Comparison of ENCODE assay signal across 18 cellular contexts in genomic region chr5:178143246-178143645, GRCh38. TPM values are rescaled to one million over a fixed set of nuclear protein-coding genes. Genes with fewer than 3 reads are reported as not detected.
DNase-seq lines count a peak whose midpoint lies in the region; ATAC-seq and TF ChIP-seq lines count a peak whose summit lies in the region.
"Had no signal": no experiment of that assay in that cellular context is flagged by ENCODE, and none has a peak within 500 bp of the region (broad histone marks: within the 10 kb centered on the region; RNA-seq: fewer than 3 reads in every experiment).

No MANE protein-coding gene starts in this region.

- no peak overlapping the region for H3K27ac ChIP-seq in H9 (ENCODE audit: insufficient read length, low read depth, low read length)
- peak overlapping the region; percentile 61 for H3K27ac ChIP-seq in skeletal muscle tissue (ENCODE audit: low read depth, low read length)
- H3K27ac ChIP-seq: HL-60 had no signal

- no peak overlapping the region for H2BK120ac ChIP-seq in H9 (ENCODE audit: low read depth, low read length, poor library complexity, severe bottlenecking)

- H3K23ac ChIP-seq in H9 (ENCODE audit: insufficient read length, low read depth, low read length): no peak overlapping the region

- H3K4me2 ChIP-seq in H9 (ENCODE audit: insufficient read depth, insufficient read length, low read length): no peak overlapping the region

- no peak overlapping the region for H2AK5ac ChIP-seq in H9 (ENCODE audit: insufficient read length, low read length)

- H3K4me3 ChIP-seq in skeletal muscle tissue (ENCODE audit: low read length in 3 of 3): no peak overlapping the region
- H3K4me3 ChIP-seq: HAP-1 had no signal

- no peak overlapping the region for H4K91ac ChIP-seq in H9 (ENCODE audit: insufficient read length, low read depth, low read length)

- H3K4me1 ChIP-seq in H9 (ENCODE audit: insufficient read depth, low read length) (no peaks in the 10 kb centered on the region), skeletal muscle tissue (ENCODE audit: control insufficient read depth in 3 of 3, insufficient read depth in 3 of 3, low read length in 3 of 3) (peaks cover 9 to 16% (median 16%) of the 10 kb centered on the region in 3 donors)
- H3K4me1 ChIP-seq: BE2C, HAP-1 had no signal

- H2BK12ac ChIP-seq in H9 (ENCODE audit: insufficient read length, low read depth, low read length): no peak overlapping the region

- peak overlapping the region in 2 of 3 experiments; percentile 23 to 48; a peak in 2 of 7 replicates for H3K27ac Mint-ChIP-seq in H9
- peak overlapping the region; percentile 6 for H3K27ac Mint-ChIP-seq in T-helper 17 cell
- H3K27ac Mint-ChIP-seq in nephron: peak overlapping the region in 2 of 3 experiments; percentile 77 to 78
- H3K27ac Mint-ChIP-seq: CD8-positive, alpha-beta memory T cell had no signal

- peaks cover 47 to 52% (median 50%) of the 10 kb centered on the region in 3 donors for H3K36me3 ChIP-seq in skeletal muscle tissue (ENCODE audit: control insufficient read depth in 3 of 3, insufficient read depth in 3 of 3, low read length in 3 of 3)

- no peak overlapping the region for H2AFZ ChIP-seq in H9 (ENCODE audit: low read length)

- no peaks in the 10 kb centered on the region for H3K79me1 ChIP-seq in H9 (ENCODE audit: insufficient read depth, low read depth, low read length, poor library complexity, severe bottlenecking)

- H3K27me3 Mint-ChIP-seq in H9 (ENCODE audit: low read depth) (no peaks in the 10 kb centered on the region), T-helper 17 cell (no peaks in the 10 kb centered on the region), nephron (ENCODE audit: low read depth) (no peaks in the 10 kb centered on the region)
- H3K27me3 Mint-ChIP-seq: CD4-positive, CD25-positive, alpha-beta regulatory T cell; CD8-positive, alpha-beta memory T cell had no signal

- H3K9ac ChIP-seq in H9 (ENCODE audit: extremely low read depth, insufficient read length, low read length) (no peak overlapping the region), skeletal muscle tissue (ENCODE audit: low read depth in 1 of 3, low read length in 3 of 3) (peak overlapping the region in 1 of 3 donors; percentile 59)

- H3K4me3 Mint-ChIP-seq in H9 (no peak overlapping the region), T-helper 17 cell (no peak overlapping the region), nephron (no peak overlapping the region)
- H3K4me3 Mint-ChIP-seq: CD4-positive, CD25-positive, alpha-beta regulatory T cell; CD8-positive, alpha-beta memory T cell had no signal

- H3K9me3 Mint-ChIP-seq in H9 (no peaks in the 10 kb centered on the region), nephron (no peaks in the 10 kb centered on the region)
- H3K9me3 Mint-ChIP-seq: CD4-positive, CD25-positive, alpha-beta regulatory T cell; CD8-positive, alpha-beta memory T cell had no signal

- DNase-seq in H9 (no peak), T-helper 17 cell (no peak), MV-4-11 (lab: John Stamatoyannopoulos, UW) (no peak)
- DNase-seq in stimulated activated CD4-positive, alpha-beta T cell treated with anti-CD3 and anti-CD28 coated beads, Interleukin-4, amount 100 ng/mL, for 24 hours: no peak
- DNase-seq: ACHN; BE2C; C1 segment of cervical spinal cord; CD4-positive, CD25-positive, alpha-beta regulatory T cell; COR-L47; GOT3 had no signal

- H3K14ac ChIP-seq in H9 (ENCODE audit: insufficient read depth, low read length): no peak overlapping the region

- H2BK20ac ChIP-seq in H9 (ENCODE audit: low read depth, low read length, poor library complexity, severe bottlenecking): no peak overlapping the region

- H3K9me3 ChIP-seq in H9 (ENCODE audit: control insufficient read depth, low read depth, low read length): no peaks in the 10 kb centered on the region
- no peaks in the 10 kb centered on the region for H3K9me3 ChIP-seq in T-helper 17 cell (ENCODE audit: control insufficient read depth, low read length, poor library complexity, severe bottlenecking)
- H3K9me3 ChIP-seq in skeletal muscle tissue (ENCODE audit: control insufficient read depth in 3 of 3, low read length in 3 of 3): no peaks in the 10 kb centered on the region
- H3K9me3 ChIP-seq: BE2C, HAP-1 had no signal

- H4K8ac ChIP-seq in H9 (replicated peaks; ENCODE audit: insufficient read length, low read depth, low read length): no peak overlapping the region

- H3K23me2 ChIP-seq in H9 (ENCODE audit: insufficient read length, low read depth, low read length, poor library complexity, severe bottlenecking): no peaks in the 10 kb centered on the region

- H3K27me3 ChIP-seq in H9 (ENCODE audit: insufficient read depth, low read length): no peaks in the 10 kb centered on the region
- H3K27me3 ChIP-seq in skeletal muscle tissue (ENCODE audit: control insufficient read depth in 3 of 3, insufficient read depth in 3 of 3, low read length in 3 of 3): no peaks in the 10 kb centered on the region
- H3K27me3 ChIP-seq: BE2C had no signal

- no peak overlapping the region for H3K56ac ChIP-seq in H9 (ENCODE audit: insufficient read length, low read depth, low read length)

- no peak overlapping the region for H3K4ac ChIP-seq in H9 (ENCODE audit: low read depth, low read length)

- WGBS in H9 (ENCODE audit: extremely low coverage, insufficient read length, low lambda C conversion rate): no CpG with 5 or more reads among the region's 6 CpGs

- no peak for TF ChIP-seq CTCF in H9 (conservative IDR thresholded peaks at IDR 0.05)
- TF ChIP-seq CTCF in nephron (IDR thresholded peaks at IDR 0.05; ENCODE audit: unreplicated experiment in 3 of 3): no peak

- H2BK15ac ChIP-seq in H9 (ENCODE audit: low read depth, low read length): no peak overlapping the region

- no peak overlapping the region for H4K5ac ChIP-seq in H9 (ENCODE audit: insufficient read length, low read depth, low read length)

- H3K79me2 ChIP-seq in H9 (ENCODE audit: insufficient read depth, low read length): no peaks in the 10 kb centered on the region

- H3K36me3 Mint-ChIP-seq in H9 (ENCODE audit: insufficient read depth in 1 of 3, low read depth in 3 of 3) (peaks cover 62 to 91% (median 77%) of the 10 kb centered on the region in 3 experiments; a peak in 6 of 7 replicates), T-helper 17 cell (ENCODE audit: low read depth) (peaks cover 2% of the 10 kb centered on the region), nephron (ENCODE audit: low read depth) (peaks cover 63% of the 10 kb centered on the region)

- H2BK5ac ChIP-seq in H9 (ENCODE audit: insufficient read length, low read length): no peak overlapping the region

- no peak overlapping the region for H3T11ph ChIP-seq in H9 (ENCODE audit: low read length)

- peaks cover under 1% of the 10 kb centered on the region for H4K20me1 ChIP-seq in H9 (ENCODE audit: control insufficient read depth, insufficient read depth, insufficient read length)

- H3K4me1 Mint-ChIP-seq in H9: peaks cover 0 to 3% of the 10 kb centered on the region in 2 experiments; a peak in 1 of 4 replicates
- H3K4me1 Mint-ChIP-seq in T-helper 17 cell: peaks cover 3% of the 10 kb centered on the region
- H3K4me1 Mint-ChIP-seq in nephron: peaks cover 29% of the 10 kb centered on the region

- H3K18ac ChIP-seq in H9 (ENCODE audit: insufficient read length, low read depth, low read length): no peak overlapping the region

- ATAC-seq in T-helper 17 cell (no peak), HG03354 (IDR thresholded peaks at IDR 0.05; ENCODE audit: poor library complexity, severe bottlenecking, unreplicated experiment) (no peak)
- no peak for ATAC-seq in activated CD4-positive, CD25-positive, alpha-beta regulatory T cell treated with anti-CD3 and anti-CD28 coated beads, Interleukin-2, amount 50 U/mL, for 24 hours

RNA-seq across cellular contexts. Expression of gene NHP2, which starts 10.4 kb away (rescaled TPM):
- total RNA-seq in H9 (2021) (232 and 240 TPM in 2 replicates), T-helper 17 cell (10 to 100 TPM; 62.2 to 62.4 TPM), skeletal muscle tissue (77.8 TPM)

RNA-seq across cellular contexts. Expression of gene RMND5B, which starts 12.4 kb away (rescaled TPM):
- total RNA-seq in H9 (2021) (81.3 and 86.4 TPM in 2 replicates), T-helper 17 cell (10 to 100 TPM; 14.7 to 15.3 TPM), skeletal muscle tissue (29.2 TPM)

RNA-seq across cellular contexts. Expression of gene N4BP3, which starts 29.9 kb away (rescaled TPM):
- total RNA-seq in H9 (2021) (32.1 and 32.4 TPM in 2 replicates), T-helper 17 cell (1 to 10 TPM; 8.5 to 9.0 TPM), skeletal muscle tissue (12.0 TPM)

RNA-seq across cellular contexts. Expression of gene GMCL2, which starts 43.9 kb away (rescaled TPM):
- total RNA-seq in H9 (2021): not detected in 2 replicates
- not detected for total RNA-seq in T-helper 17 cell
- total RNA-seq in skeletal muscle tissue: not detected
- total RNA-seq: CD4-positive, CD25-positive, alpha-beta regulatory T cell; CD8-positive, alpha-beta memory T cell; HT1080 had no signal

Comparison
In these comparisons a context has a peak if more than half of its experiments do, and no peak if none do; other contexts are left out.
1. H3K27ac Mint-ChIP-seq: peak in every context shown above with its lines; median percentile 78 in nephron; 36 in H9; 6 in T-helper 17 cell.